ENCODE assay signal across 26 cellular contexts in genomic region chr20:63648190-63648589, GRCh38. TPM values are rescaled to one million over a fixed set of nuclear protein-coding genes. Genes with fewer than 3 reads are reported as not detected.
"Had no signal": no experiment of that assay in that cellular context is flagged by ENCODE, and none has a peak within 500 bp of the region (broad histone marks: within the 10 kb centered on the region; RNA-seq: fewer than 3 reads in every experiment).

No MANE protein-coding gene starts in this region.

- H3K27me3 Mint-ChIP-seq: central memory CD8-positive, alpha-beta T cell had no signal

- H3K4me3 Mint-ChIP-seq: activated B cell treated with CpG ODN at 0.5 μM for 24 hours; activated CD4-positive, alpha-beta memory T cell treated with anti-CD3 and anti-CD28 coated beads, Interleukin-2, amount 10 ng/mL, durations not matched to agents 7 days and 5 days; activated CD4-positive, alpha-beta T cell treated with anti-CD3 and anti-CD28 coated beads, Interleukin-2, amount 10 ng/mL, durations not matched to agents 7 days and 5 days; activated naive CD8-positive, alpha-beta T cell treated with anti-CD3 and anti-CD28 coated beads, Interleukin-2, amount 50 U/mL, for 24 hours; central memory CD8-positive, alpha-beta T cell; T-helper 1 cell treated with Interleukin-12 subunit alpha and Interleukin-12 subunit beta and Interleukin-4 antibody, amounts not matched to agents 30 μg/mL and 1 μg/mL, for 36 hours had no signal

- H3K9me3 ChIP-seq: ascending aorta, body of pancreas, SJSA1 had no signal

- H3K9me3 Mint-ChIP-seq: activated B cell treated with CpG ODN at 0.5 μM for 24 hours; activated CD4-positive, alpha-beta memory T cell treated with anti-CD3 and anti-CD28 coated beads, Interleukin-2, amount 10 ng/mL, durations not matched to agents 7 days and 5 days; activated CD4-positive, alpha-beta T cell treated with anti-CD3 and anti-CD28 coated beads, Interleukin-2, amount 10 ng/mL, durations not matched to agents 7 days and 5 days; activated naive CD4-positive, alpha-beta T cell treated with anti-CD3 and anti-CD28 coated beads, Interleukin-2, amount 50 U/mL, for 72 hours; activated naive CD8-positive, alpha-beta T cell treated with anti-CD3 and anti-CD28 coated beads, Interleukin-2, amount 50 U/mL, for 24 hours; central memory CD8-positive, alpha-beta T cell; T-helper 1 cell treated with Interleukin-12 subunit alpha and Interleukin-12 subunit beta and Interleukin-4 antibody, amounts not matched to agents 30 μg/mL and 1 μg/mL, for 36 hours had no signal

- H3K36me3 Mint-ChIP-seq: activated naive CD4-positive, alpha-beta T cell treated with anti-CD3 and anti-CD28 coated beads, Interleukin-2, amount 50 U/mL, for 72 hours had no signal

- H3K27ac ChIP-seq: ascending aorta, body of pancreas, SJSA1 had no signal

- DNase-seq: activated B cell treated with CpG ODN at 0.5 μM for 24 hours; activated CD4-positive, alpha-beta memory T cell treated with anti-CD3 and anti-CD28 coated beads, Interleukin-2, amount 10 ng/mL, durations not matched to agents 7 days and 5 days; activated CD4-positive, alpha-beta T cell treated with anti-CD3 and anti-CD28 coated beads for 1 hour; activated CD4-positive, alpha-beta T cell treated with anti-CD3 and anti-CD28 coated beads, Interleukin-2, amount 10 ng/mL, durations not matched to agents 7 days and 5 days; activated CD8-positive, alpha-beta memory T cell treated with anti-CD3 and anti-CD28 coated beads, Interleukin-2, amount 50 U/mL, for 48 hours; activated naive CD8-positive, alpha-beta T cell treated with anti-CD3 and anti-CD28 coated beads, Interleukin-2, amount 50 U/mL, for 24 hours; activated T-cell treated with anti-CD3 and anti-CD28 coated beads, Interleukin-2, amount 50 U/mL, for 1 hour; amniotic stem cell; body of pancreas; KG1; NCI-H1048; NCI-H1930; NCI-H2107; NCI-H345; NCI-H510A treated with DMSO at 0.1 percent for 48 hours; NCI-H69; NK-92 treated with Interleukin-12 subunit alpha and Interleukin-12 subunit beta, amount 100 ng/mL, for 24 hours; OCI-M1; SHP77 had no signal

- H3K27ac Mint-ChIP-seq: activated B cell treated with CpG ODN at 0.5 μM for 24 hours; activated CD4-positive, alpha-beta memory T cell treated with anti-CD3 and anti-CD28 coated beads, Interleukin-2, amount 10 ng/mL, durations not matched to agents 7 days and 5 days; activated CD4-positive, alpha-beta T cell treated with anti-CD3 and anti-CD28 coated beads, Interleukin-2, amount 10 ng/mL, durations not matched to agents 7 days and 5 days; activated naive CD4-positive, alpha-beta T cell treated with anti-CD3 and anti-CD28 coated beads, Interleukin-2, amount 50 U/mL, for 72 hours; activated naive CD8-positive, alpha-beta T cell treated with anti-CD3 and anti-CD28 coated beads, Interleukin-2, amount 50 U/mL, for 24 hours; T-helper 1 cell treated with Interleukin-12 subunit alpha and Interleukin-12 subunit beta and Interleukin-4 antibody, amounts not matched to agents 30 μg/mL and 1 μg/mL, for 36 hours had no signal

- ATAC-seq: activated naive CD4-positive, alpha-beta T cell treated with anti-CD3 and anti-CD28 coated beads, Interleukin-2, amount 50 U/mL, for 72 hours; activated naive CD8-positive, alpha-beta T cell treated with anti-CD3 and anti-CD28 coated beads, Interleukin-2, amount 50 U/mL, for 24 hours; body of pancreas; Panc1; SK-N-SH treated with all-trans-retinoic acid at 6 μM for 48 hours had no signal

- H3K27me3 ChIP-seq: ascending aorta, body of pancreas had no signal

RNA-seq across cellular contexts. Expression of gene TNFRSF6B, which starts 48.3 kb away (rescaled TPM):
- total RNA-seq: activated B cell treated with CpG ODN at 0.5 μM for 24 hours; activated CD4-positive, alpha-beta memory T cell treated with anti-CD3 and anti-CD28 coated beads, Interleukin-2, amount 10 ng/mL, durations not matched to agents 7 days and 5 days; activated naive CD4-positive, alpha-beta T cell treated with anti-CD3 and anti-CD28 coated beads, Interleukin-2, amount 50 U/mL, for 72 hours had no signal
